Comparison of ENCODE assay signal across 23 cellular contexts in the genomic region with DNA sequence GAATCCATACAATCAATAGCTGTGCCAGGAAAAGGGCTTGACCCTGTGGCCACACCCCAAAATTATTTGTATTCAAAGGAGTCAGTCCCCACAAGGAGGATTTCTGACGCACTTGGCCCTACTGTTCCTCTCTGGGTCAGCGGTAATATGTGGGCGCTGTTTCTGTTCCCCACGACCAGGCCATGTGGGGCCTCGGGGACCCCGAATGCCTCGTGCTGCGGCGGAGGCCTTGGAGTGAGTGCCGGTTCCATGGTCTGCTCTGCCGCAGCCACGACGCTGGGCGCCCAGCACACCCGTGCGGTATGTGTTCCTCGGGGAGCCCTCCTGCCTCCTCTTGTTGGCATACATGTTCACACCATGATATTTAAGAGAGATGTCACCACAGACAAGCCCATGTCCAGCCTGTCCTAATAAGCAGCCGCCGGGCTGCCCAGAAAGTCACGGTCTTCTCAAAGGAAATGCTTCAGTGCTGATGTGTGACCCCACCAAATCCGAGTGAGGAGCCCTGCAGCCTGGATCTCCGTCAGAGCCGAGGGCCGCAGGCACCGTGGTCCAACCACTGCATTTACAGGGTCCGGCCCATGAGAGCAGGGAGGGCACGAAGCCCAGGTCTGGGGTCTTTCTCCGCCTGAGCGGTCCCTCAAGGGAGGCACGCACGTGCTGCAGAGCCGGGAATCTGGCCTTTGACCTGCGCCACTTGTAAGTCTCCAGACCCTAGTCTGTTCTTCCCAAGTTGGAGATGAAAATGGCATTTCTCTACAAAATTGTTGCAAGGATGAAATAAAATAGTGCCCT. TPM values are rescaled to one million over a fixed set of nuclear protein-coding genes. Genes with fewer than 3 reads are reported as not detected.
DNase-seq lines count a peak whose midpoint lies in the region; ATAC-seq, FAIRE-seq and TF ChIP-seq lines count a peak whose summit lies in the region.
"Had no signal": no experiment of that assay in that cellular context is flagged by ENCODE, and none has a peak within 500 bp of the region (broad histone marks: within the 10 kb centered on the region; RNA-seq: fewer than 3 reads in every experiment).

No MANE protein-coding gene starts in this region.

- no peaks in the 10 kb centered on the region for H3K9me3 Mint-ChIP-seq in osteocyte (ENCODE audit: unreplicated experiment)
- H3K9me3 Mint-ChIP-seq: CD4-positive, alpha-beta T cell; CD8-positive, alpha-beta memory T cell; GM23338 had no signal

- no peak for TF ChIP-seq POLR2A in heart left ventricle (IDR thresholded peaks at IDR 0.05)

- H3K36me3 ChIP-seq in heart left ventricle (no peaks in the 10 kb centered on the region), kidney (ENCODE audit: control insufficient read depth in 1 of 2, insufficient read depth in 2 of 2, low read length in 2 of 2) (no peaks in the 10 kb centered on the region)
- H3K36me3 ChIP-seq: BE2C; BLaER1 treated with 17β-estradiol and CSF1 and Interleukin-3, amounts not matched to agents 10 nM and 100 nM had no signal

- H3K4me3 ChIP-seq in heart left ventricle (no peak overlapping the region), kidney (ENCODE audit: low read length in 2 of 2) (no peak overlapping the region)
- H3K4me3 ChIP-seq: A549; BLaER1 treated with 17β-estradiol and CSF1 and Interleukin-3, amounts not matched to agents 10 nM and 100 nM; GM23338 had no signal

- no peak overlapping the region for H3K4me3 Mint-ChIP-seq in osteocyte (ENCODE audit: unreplicated experiment)
- H3K4me3 Mint-ChIP-seq: CD4-positive, alpha-beta T cell; CD8-positive, alpha-beta memory T cell; GM23338 had no signal

- DNase-seq in cardiac septum (ENCODE audit: low spot score): peak; percentile 70
- no peak for DNase-seq in heart left ventricle
- DNase-seq in kidney: peak; percentile 45
- peak; percentile 77 for DNase-seq in osteocyte (ENCODE audit: extremely low spot score, unreplicated experiment)
- DNase-seq in activated effector memory CD4-positive, alpha-beta T cell treated with anti-CD3 and anti-CD28 coated beads, Interleukin-2, amount 50 U/mL, for 16 hours: no peak
- DNase-seq in caudate nucleus (lab: John Stamatoyannopoulos, UW): no peak
- DNase-seq: 8988T; ACHN; AML-193; BE2C; CD4-positive, alpha-beta T cell; CD8-positive, alpha-beta memory T cell; DMS53; DMS79 treated with DMSO at 0.1 percent for 48 hours; GF-D8; HCEC 1CT had no signal

- intact Hi-C loops in cardiac septum (cut with DNase I) (no loop called here), heart left ventricle (cut with DNase I) (no loop called here), kidney (cut with DNase I) (no loop called here)

- H3K9ac ChIP-seq in kidney (ENCODE audit: low read length in 2 of 2): no peak overlapping the region
- H3K9ac ChIP-seq: BLaER1 treated with 17β-estradiol and CSF1 and Interleukin-3, amounts not matched to agents 10 nM and 100 nM had no signal

- TF ChIP-seq CTCF in heart left ventricle (IDR thresholded peaks at IDR 0.05) (no peak), kidney (IDR thresholded peaks at IDR 0.05; ENCODE audit: borderline replicate concordance, extremely low read depth, insufficient read depth) (no peak), osteocyte (IDR thresholded peaks at IDR 0.05) (no peak)

- H3K4me1 ChIP-seq in heart left ventricle (peaks cover 0 to 21% (median 6%) of the 10 kb centered on the region in 12 donors), kidney (ENCODE audit: control insufficient read depth in 1 of 2, insufficient read depth in 1 of 2, low read depth in 1 of 2, low read length in 2 of 2) (peaks cover 0 to 3% of the 10 kb centered on the region in 2 donors)
- H3K4me1 ChIP-seq: A549, BE2C had no signal

- no peak overlapping the region for H3K27ac Mint-ChIP-seq in osteocyte (ENCODE audit: unreplicated experiment)
- H3K27ac Mint-ChIP-seq: CD4-positive, alpha-beta T cell; CD8-positive, alpha-beta memory T cell; GM23338 had no signal

- H3K27ac ChIP-seq in heart left ventricle (no peak overlapping the region), kidney (ENCODE audit: low read depth in 2 of 2, low read length in 2 of 2) (no peak overlapping the region), caudate nucleus (ENCODE audit: low read depth, low read length) (no peak overlapping the region)
- H3K27ac ChIP-seq: A549; BLaER1 treated with 17β-estradiol and CSF1 and Interleukin-3, amounts not matched to agents 10 nM and 100 nM had no signal

- no peak for ATAC-seq in heart left ventricle
- ATAC-seq: A549, GM23338 had no signal

- no peak for FAIRE-seq in kidney (lab: Jason Lieb, UNC)
- FAIRE-seq: A549, GM12891, H54 had no signal

- H3K27me3 Mint-ChIP-seq in osteocyte (ENCODE audit: unreplicated experiment): peaks cover 17% of the 10 kb centered on the region

- peaks cover 17% of the 10 kb centered on the region for H3K4me1 Mint-ChIP-seq in osteocyte (ENCODE audit: unreplicated experiment)

- H3K27me3 ChIP-seq in heart left ventricle: peaks cover 0 to 92% (median 28%) of the 10 kb centered on the region in 9 donors

- H3K36me3 Mint-ChIP-seq in osteocyte (ENCODE audit: unreplicated experiment): peaks cover 2% of the 10 kb centered on the region

- no peaks in the 10 kb centered on the region for H3K9me3 ChIP-seq in heart left ventricle
- no peaks in the 10 kb centered on the region for H3K9me3 ChIP-seq in kidney (ENCODE audit: control insufficient read depth in 1 of 2, low read length in 2 of 2)
- H3K9me3 ChIP-seq: A549; BE2C; BLaER1 treated with 17β-estradiol and CSF1 and Interleukin-3, amounts not matched to agents 10 nM and 100 nM had no signal

- 83 to 88% (median 84%) methylated on average over 33 of the region's 33 CpGs for WGBS in heart left ventricle, 4 donors

RNA-seq across cellular contexts. Expression of gene EN2, which starts 36.0 kb away (rescaled TPM):
- total RNA-seq in cardiac septum (not detected), heart left ventricle (under 1 TPM in 1 of 9 donors, not detected in 8; 0.06 TPM), kidney (0.13 TPM), osteocyte (3.3 and 3.4 TPM in 2 replicates)
- polyA plus RNA-seq in heart left ventricle (under 1 TPM in 1 of 2 donors, not detected in 1; 0.08 TPM), kidney (ENCODE audit: insufficient read depth, low read depth, low replicate concordance) (not detected)
- total RNA-seq: CD4-positive, alpha-beta T cell; CD8-positive, alpha-beta memory T cell; G401; GM23338 had no signal
- polyA plus RNA-seq: CD14-positive monocyte; CD8-positive, alpha-beta memory T cell; GM23338 had no signal

RNA-seq across cellular contexts. Expression of gene CNPY1, which starts 52.4 kb away (rescaled TPM):
- total RNA-seq in cardiac septum (not detected), heart left ventricle (not detected), kidney (not detected), osteocyte (not detected in 2 replicates)
- polyA plus RNA-seq in heart left ventricle (not detected), kidney (ENCODE audit: insufficient read depth, low read depth, low replicate concordance) (not detected)
- total RNA-seq: CD4-positive, alpha-beta T cell; CD8-positive, alpha-beta memory T cell; G401; GM23338 had no signal
- polyA plus RNA-seq: A549; CD14-positive monocyte; CD8-positive, alpha-beta memory T cell; GM23338 had no signal

Comparison
In these comparisons a context has a peak if more than half of its experiments do, and no peak if none do; other contexts are left out.
1. DNase-seq: peak in cardiac septum (single experiment), kidney (single experiment) and osteocyte (single experiment); none in heart left ventricle (0 of 5), activated effector memory CD4-positive, alpha-beta T cell treated with anti-CD3 and anti-CD28 coated beads, Interleukin-2, amount 50 U/mL, for 16 hours (single experiment) and caudate nucleus (0 of 61).